In the genomic region with DNA sequence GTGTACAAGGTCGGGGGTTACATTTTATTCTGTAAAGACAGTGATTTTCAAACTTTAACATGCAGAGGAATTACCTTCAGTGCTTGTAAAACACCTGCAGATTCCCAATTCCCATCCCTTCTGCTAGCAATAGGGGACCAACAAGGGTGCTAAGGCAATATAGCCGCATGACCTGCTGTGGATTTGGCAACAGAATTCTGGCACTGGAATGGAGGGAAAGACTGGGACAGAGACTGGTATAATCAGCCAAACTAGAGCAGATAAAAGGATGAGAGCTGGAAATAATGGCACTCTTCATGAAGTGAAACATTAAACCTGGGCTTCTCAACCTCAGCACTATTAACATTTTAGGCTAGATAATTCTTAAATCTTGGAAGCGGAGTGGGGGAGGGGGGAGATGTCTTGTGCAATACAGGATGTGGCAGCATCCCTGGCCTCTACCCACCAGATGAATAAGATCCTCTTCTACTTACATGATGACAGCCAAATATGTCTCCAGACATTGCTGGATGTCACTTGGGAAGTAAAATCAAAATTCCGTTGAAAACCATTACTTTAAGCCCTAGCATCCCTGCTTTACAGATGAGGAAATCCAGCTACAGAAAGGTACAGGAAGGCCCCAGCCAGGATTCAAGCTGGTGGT, we compare ENCODE assay signal across 1 cellular context.
TF ChIP-seq lines count a peak whose summit lies in the region.

No MANE protein-coding gene starts in this region.

TF ChIP-seq in HepG2, 621 proteins besides CTCF, POLR2A, EP300 and RAD21 (continued from another document and continues in another):
- TF ChIP-seq ATF5 (CRISPR knock-in tag; IDR thresholded peaks at IDR 0.05; ENCODE audit: low read depth) (0 out of 2 replicates have a peak, but pooled peaks have one; percentile 32), ZHX1 (CRISPR knock-in tag; IDR thresholded peaks at IDR 0.05; ENCODE audit: low read depth) (no peak), ETV5 (CRISPR knock-in tag; IDR thresholded peaks at IDR 0.05; ENCODE audit: borderline replicate concordance) (peak; percentile 78), ZNF597 (CRISPR knock-in tag; IDR thresholded peaks at IDR 0.05) (no peak), ZSCAN9 (CRISPR knock-in tag; IDR thresholded peaks at IDR 0.05; ENCODE audit: borderline replicate concordance) (no peak), ZNF766 (CRISPR knock-in tag; IDR thresholded peaks at IDR 0.05; ENCODE audit: borderline replicate concordance) (no peak), PBX2 (CRISPR knock-in tag; IDR thresholded peaks at IDR 0.05) (no peak), ZNF749 (CRISPR knock-in tag; IDR thresholded peaks at IDR 0.05; ENCODE audit: borderline replicate concordance) (no peak), SAFB2 (CRISPR knock-in tag; IDR thresholded peaks at IDR 0.05; ENCODE audit: borderline replicate concordance, low read depth) (no peak), ZFX (CRISPR knock-in tag; IDR thresholded peaks at IDR 0.05; ENCODE audit: low read depth) (peak; percentile 41), MED8 (CRISPR knock-in tag; IDR thresholded peaks at IDR 0.05; ENCODE audit: insufficient replicate concordance) (no peak), ZNF121 (CRISPR knock-in tag; IDR thresholded peaks at IDR 0.05) (no peak), ZNF674 (CRISPR knock-in tag; IDR thresholded peaks at IDR 0.05; ENCODE audit: low read depth) (no peak), TOPORS (CRISPR knock-in tag; IDR thresholded peaks at IDR 0.05) (0 out of 2 replicates have a peak, but pooled peaks have one; percentile 33), CBFB (CRISPR knock-in tag; IDR thresholded peaks at IDR 0.05) (no peak), CENPT (CRISPR knock-in tag; IDR thresholded peaks at IDR 0.05; ENCODE audit: low read depth) (no peak), ZNF652 (CRISPR knock-in tag; IDR thresholded peaks at IDR 0.05; ENCODE audit: borderline replicate concordance, low read depth) (no peak), ZFYVE20 (CRISPR knock-in tag; IDR thresholded peaks at IDR 0.05; ENCODE audit: borderline replicate concordance, low read depth) (no peak), ZNF263 (CRISPR knock-in tag; IDR thresholded peaks at IDR 0.05) (no peak), ZKSCAN8 (CRISPR knock-in tag; IDR thresholded peaks at IDR 0.05; ENCODE audit: borderline replicate concordance) (no peak), ZNF12 (CRISPR knock-in tag; IDR thresholded peaks at IDR 0.05) (0 out of 2 replicates have a peak, but pooled peaks have one; percentile 19), RELA (CRISPR knock-in tag; IDR thresholded peaks at IDR 0.05) (no peak), TEAD2 (CRISPR knock-in tag; IDR thresholded peaks at IDR 0.05) (no peak), ARID4A (CRISPR knock-in tag; IDR thresholded peaks at IDR 0.05; ENCODE audit: borderline replicate concordance) (no peak), NAIF1 (CRISPR knock-in tag; IDR thresholded peaks at IDR 0.05; ENCODE audit: borderline replicate concordance) (no peak), SOX13 (IDR thresholded peaks at IDR 0.05) (no peak), SOX13 (CRISPR knock-in tag; conservative IDR thresholded peaks at IDR 0.05 in 1 of 2, IDR thresholded peaks at IDR 0.05 in 1 of 2) (no peak), MTA1 (CRISPR knock-in tag; IDR thresholded peaks at IDR 0.05; ENCODE audit: borderline replicate concordance) (no peak), CEBPG (CRISPR knock-in tag; IDR thresholded peaks at IDR 0.05) (peak; percentile 84), NR3C1 (CRISPR knock-in tag; IDR thresholded peaks at IDR 0.05) (no peak), MED1 (CRISPR knock-in tag; IDR thresholded peaks at IDR 0.05) (peak; percentile 61), NKX3-1 (CRISPR knock-in tag; IDR thresholded peaks at IDR 0.05) (no peak), ZNF713 (CRISPR knock-in tag; IDR thresholded peaks at IDR 0.05) (no peak), SALL2 (CRISPR knock-in tag; IDR thresholded peaks at IDR 0.05) (no peak), CCAR2 (optimal IDR thresholded peaks at IDR 0.05; ENCODE audit: low read depth, low read length) (peak; percentile 41)
- TF ChIP-seq, protein P1, sequence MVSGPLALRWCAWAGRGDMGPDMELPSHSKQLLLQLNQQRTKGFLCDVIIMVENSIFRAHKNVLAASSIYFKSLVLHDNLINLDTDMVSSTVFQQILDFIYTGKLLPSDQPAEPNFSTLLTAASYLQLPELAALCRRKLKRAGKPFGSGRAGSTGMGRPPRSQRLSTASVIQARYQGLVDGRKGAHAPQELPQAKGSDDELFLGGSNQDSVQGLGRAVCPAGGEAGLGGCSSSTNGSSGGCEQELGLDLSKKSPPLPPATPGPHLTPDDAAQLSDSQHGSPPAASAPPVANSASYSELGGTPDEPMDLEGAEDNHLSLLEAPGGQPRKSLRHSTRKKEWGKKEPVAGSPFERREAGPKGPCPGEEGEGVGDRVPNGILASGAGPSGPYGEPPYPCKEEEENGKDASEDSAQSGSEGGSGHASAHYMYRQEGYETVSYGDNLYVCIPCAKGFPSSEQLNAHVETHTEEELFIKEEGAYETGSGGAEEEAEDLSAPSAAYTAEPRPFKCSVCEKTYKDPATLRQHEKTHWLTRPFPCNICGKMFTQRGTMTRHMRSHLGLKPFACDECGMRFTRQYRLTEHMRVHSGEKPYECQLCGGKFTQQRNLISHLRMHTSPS (CRISPR knock-in tag; IDR thresholded peaks at IDR 0.05; ENCODE audit: low read depth) = no peak; the same call in 1 of the 2 replicates
- TF ChIP-seq, protein P2, sequence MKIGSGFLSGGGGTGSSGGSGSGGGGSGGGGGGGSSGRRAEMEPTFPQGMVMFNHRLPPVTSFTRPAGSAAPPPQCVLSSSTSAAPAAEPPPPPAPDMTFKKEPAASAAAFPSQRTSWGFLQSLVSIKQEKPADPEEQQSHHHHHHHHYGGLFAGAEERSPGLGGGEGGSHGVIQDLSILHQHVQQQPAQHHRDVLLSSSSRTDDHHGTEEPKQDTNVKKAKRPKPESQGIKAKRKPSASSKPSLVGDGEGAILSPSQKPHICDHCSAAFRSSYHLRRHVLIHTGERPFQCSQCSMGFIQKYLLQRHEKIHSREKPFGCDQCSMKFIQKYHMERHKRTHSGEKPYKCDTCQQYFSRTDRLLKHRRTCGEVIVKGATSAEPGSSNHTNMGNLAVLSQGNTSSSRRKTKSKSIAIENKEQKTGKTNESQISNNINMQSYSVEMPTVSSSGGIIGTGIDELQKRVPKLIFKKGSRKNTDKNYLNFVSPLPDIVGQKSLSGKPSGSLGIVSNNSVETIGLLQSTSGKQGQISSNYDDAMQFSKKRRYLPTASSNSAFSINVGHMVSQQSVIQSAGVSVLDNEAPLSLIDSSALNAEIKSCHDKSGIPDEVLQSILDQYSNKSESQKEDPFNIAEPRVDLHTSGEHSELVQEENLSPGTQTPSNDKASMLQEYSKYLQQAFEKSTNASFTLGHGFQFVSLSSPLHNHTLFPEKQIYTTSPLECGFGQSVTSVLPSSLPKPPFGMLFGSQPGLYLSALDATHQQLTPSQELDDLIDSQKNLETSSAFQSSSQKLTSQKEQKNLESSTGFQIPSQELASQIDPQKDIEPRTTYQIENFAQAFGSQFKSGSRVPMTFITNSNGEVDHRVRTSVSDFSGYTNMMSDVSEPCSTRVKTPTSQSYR (CRISPR knock-in tag; IDR thresholded peaks at IDR 0.05; ENCODE audit: borderline replicate concordance) = peak; percentile 96
- TF ChIP-seq, protein P3, sequence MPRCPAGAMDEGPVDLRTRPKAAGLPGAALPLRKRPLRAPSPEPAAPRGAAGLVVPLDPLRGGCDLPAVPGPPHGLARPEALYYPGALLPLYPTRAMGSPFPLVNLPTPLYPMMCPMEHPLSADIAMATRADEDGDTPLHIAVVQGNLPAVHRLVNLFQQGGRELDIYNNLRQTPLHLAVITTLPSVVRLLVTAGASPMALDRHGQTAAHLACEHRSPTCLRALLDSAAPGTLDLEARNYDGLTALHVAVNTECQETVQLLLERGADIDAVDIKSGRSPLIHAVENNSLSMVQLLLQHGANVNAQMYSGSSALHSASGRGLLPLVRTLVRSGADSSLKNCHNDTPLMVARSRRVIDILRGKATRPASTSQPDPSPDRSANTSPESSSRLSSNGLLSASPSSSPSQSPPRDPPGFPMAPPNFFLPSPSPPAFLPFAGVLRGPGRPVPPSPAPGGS (CRISPR knock-in tag; IDR thresholded peaks at IDR 0.05) = no peak
- TF ChIP-seq, protein P4, sequence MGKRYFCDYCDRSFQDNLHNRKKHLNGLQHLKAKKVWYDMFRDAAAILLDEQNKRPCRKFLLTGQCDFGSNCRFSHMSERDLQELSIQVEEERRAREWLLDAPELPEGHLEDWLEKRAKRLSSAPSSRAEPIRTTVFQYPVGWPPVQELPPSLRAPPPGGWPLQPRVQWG (CRISPR knock-in tag; IDR thresholded peaks at IDR 0.05; ENCODE audit: borderline replicate concordance, low read depth) = no peak
- TF ChIP-seq, protein P5, sequence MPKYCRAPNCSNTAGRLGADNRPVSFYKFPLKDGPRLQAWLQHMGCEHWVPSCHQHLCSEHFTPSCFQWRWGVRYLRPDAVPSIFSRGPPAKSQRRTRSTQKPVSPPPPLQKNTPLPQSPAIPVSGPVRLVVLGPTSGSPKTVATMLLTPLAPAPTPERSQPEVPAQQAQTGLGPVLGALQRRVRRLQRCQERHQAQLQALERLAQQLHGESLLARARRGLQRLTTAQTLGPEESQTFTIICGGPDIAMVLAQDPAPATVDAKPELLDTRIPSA (CRISPR knock-in tag; IDR thresholded peaks at IDR 0.05; ENCODE audit: borderline replicate concordance) = no peak
- TF ChIP-seq, protein P6, sequence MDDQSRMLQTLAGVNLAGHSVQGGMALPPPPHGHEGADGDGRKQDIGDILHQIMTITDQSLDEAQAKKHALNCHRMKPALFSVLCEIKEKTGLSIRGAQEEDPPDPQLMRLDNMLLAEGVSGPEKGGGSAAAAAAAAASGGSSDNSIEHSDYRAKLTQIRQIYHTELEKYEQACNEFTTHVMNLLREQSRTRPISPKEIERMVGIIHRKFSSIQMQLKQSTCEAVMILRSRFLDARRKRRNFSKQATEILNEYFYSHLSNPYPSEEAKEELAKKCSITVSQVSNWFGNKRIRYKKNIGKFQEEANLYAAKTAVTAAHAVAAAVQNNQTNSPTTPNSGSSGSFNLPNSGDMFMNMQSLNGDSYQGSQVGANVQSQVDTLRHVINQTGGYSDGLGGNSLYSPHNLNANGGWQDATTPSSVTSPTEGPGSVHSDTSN (CRISPR knock-in tag; IDR thresholded peaks at IDR 0.05; ENCODE audit: borderline replicate concordance) = no peak
